Comparison of ENCODE assay signal across 1 cellular context in genomic region chr4:182917182-182918043, GRCh38.
A peak's percentile ranks its signal among the peaks of the same experiment; 100 is the strongest.
TF ChIP-seq lines count a peak whose summit lies in the region.

Gene DCTD, minus strand, starts transcription at chr4:182917386. Its CDS starts 1,818 bp downstream, at chr4:182915568.

TF ChIP-seq in HepG2, 621 proteins besides CTCF, POLR2A, EP300 and RAD21 (continued from another document and continues in another):
- TF ChIP-seq MYPOP (CRISPR knock-in tag; IDR thresholded peaks at IDR 0.05) = peak; percentile 79; the same call in 1 of the 2 replicates
- TF ChIP-seq ZNF136 (CRISPR knock-in tag; IDR thresholded peaks at IDR 0.05; ENCODE audit: low read depth) = no peak
- 0 out of 2 replicates have a peak, but pooled peaks have one; percentile 27 for TF ChIP-seq HNRNPL (IDR thresholded peaks at IDR 0.05; ENCODE audit: low read depth, low read length)
- TF ChIP-seq NFKBIZ (CRISPR knock-in tag; IDR thresholded peaks at IDR 0.05) = no peak
- no peak for TF ChIP-seq ZNF644 (CRISPR knock-in tag; IDR thresholded peaks at IDR 0.05; ENCODE audit: low read depth)
- TF ChIP-seq ZFX (CRISPR knock-in tag; IDR thresholded peaks at IDR 0.05; ENCODE audit: low read depth) = peak; percentile 66; the same call in 1 of the 2 replicates
- peak; percentile 53; the same call in 1 of the 2 replicates for TF ChIP-seq ZNF546 (CRISPR knock-in tag; conservative IDR thresholded peaks at IDR 0.05)
- peak; percentile 63; the same call in 1 of the 2 replicates for TF ChIP-seq ERF (CRISPR knock-in tag; IDR thresholded peaks at IDR 0.05)
- no peak for TF ChIP-seq ZSCAN25 (CRISPR knock-in tag; IDR thresholded peaks at IDR 0.05)
- peak in 1 of 2 experiments; percentile 43; a peak in 2 of 4 replicates for TF ChIP-seq KLF16 (CRISPR knock-in tag; IDR thresholded peaks at IDR 0.05)
- TF ChIP-seq SNAI1 (CRISPR knock-in tag; IDR thresholded peaks at IDR 0.05; ENCODE audit: borderline replicate concordance) = no peak
- TF ChIP-seq ARID4A (CRISPR knock-in tag; IDR thresholded peaks at IDR 0.05; ENCODE audit: borderline replicate concordance) = peak; percentile 61
- TF ChIP-seq THYN1 (CRISPR knock-in tag; IDR thresholded peaks at IDR 0.05; ENCODE audit: borderline replicate concordance, low read depth) = no peak
- no peak for TF ChIP-seq MAFF (IDR thresholded peaks at IDR 0.05; ENCODE audit: low read depth, low read length)
- TF ChIP-seq NCOA2 (CRISPR knock-in tag; IDR thresholded peaks at IDR 0.05) = no peak
- 0 out of 2 replicates have a peak, but pooled peaks have one; percentile 42 for TF ChIP-seq ZFP36L1 (CRISPR knock-in tag; IDR thresholded peaks at IDR 0.05)
- TF ChIP-seq POLR2AphosphoS5 (IDR thresholded peaks at IDR 0.05; ENCODE audit: low read depth, low read length) = peak; percentile 56; the same call in 1 of the 2 replicates
- TF ChIP-seq PITX1 (CRISPR knock-in tag; IDR thresholded peaks at IDR 0.05) = 0 out of 2 replicates have a peak, but pooled peaks have one; percentile 45
- TF ChIP-seq TSC22D2 (CRISPR knock-in tag; IDR thresholded peaks at IDR 0.05; ENCODE audit: borderline replicate concordance) = no peak
- 0 out of 2 replicates have a peak, but pooled peaks have one; percentile 43 for TF ChIP-seq AFF4 (CRISPR knock-in tag; IDR thresholded peaks at IDR 0.05)
- TF ChIP-seq PRDM10 (CRISPR knock-in tag; IDR thresholded peaks at IDR 0.05; ENCODE audit: low read depth) = 0 out of 2 replicates have a peak, but pooled peaks have one; percentile 36
- TF ChIP-seq SMAD3 (CRISPR knock-in tag; IDR thresholded peaks at IDR 0.05) = peak; percentile 70; the same call in 1 of the 2 replicates
- peak; percentile 29; the same call in 1 of the 2 replicates for TF ChIP-seq ZNF770 (CRISPR knock-in tag; IDR thresholded peaks at IDR 0.05)
- TF ChIP-seq ATF7-NPFF (CRISPR knock-in tag; IDR thresholded peaks at IDR 0.05; ENCODE audit: low read depth) = peak; percentile 57; the same call in 1 of the 2 replicates
- TF ChIP-seq ZBTB37 (CRISPR knock-in tag; IDR thresholded peaks at IDR 0.05) = no peak
- TF ChIP-seq KMT2A (CRISPR knock-in tag; IDR thresholded peaks at IDR 0.05) = peak; percentile 39; the same call in 1 of the 2 replicates
- TF ChIP-seq ARNTL (CRISPR knock-in tag; IDR thresholded peaks at IDR 0.05) = peak; percentile 51; the same call in 1 of the 2 replicates
- TF ChIP-seq HIC2 (CRISPR knock-in tag; IDR thresholded peaks at IDR 0.05; ENCODE audit: low read depth) = 0 out of 2 replicates have a peak, but pooled peaks have one; percentile 38
- TF ChIP-seq HDAC1 (CRISPR knock-in tag; IDR thresholded peaks at IDR 0.05) = peak; percentile 63; the same call in 1 of the 2 replicates
- peak; percentile 68 for TF ChIP-seq MYC (CRISPR knock-in tag; IDR thresholded peaks at IDR 0.05; ENCODE audit: borderline replicate concordance)
- peak; percentile 53; the same call in 1 of the 2 replicates for TF ChIP-seq KAT8 (CRISPR knock-in tag; IDR thresholded peaks at IDR 0.05)
- TF ChIP-seq ZNF350 (CRISPR knock-in tag; IDR thresholded peaks at IDR 0.05; ENCODE audit: borderline replicate concordance, low read depth) = peak; percentile 79
